Comparison of ENCODE assay signal across 9 cellular contexts in genomic region chr19:38559428-38560401, GRCh38. TPM values are rescaled to one million over a fixed set of nuclear protein-coding genes. Genes with fewer than 3 reads are reported as not detected.
DNase-seq lines count a peak whose midpoint lies in the region; ATAC-seq and TF ChIP-seq lines count a peak whose summit lies in the region.
"Had no signal": no experiment of that assay in that cellular context is flagged by ENCODE, and none has a peak within 500 bp of the region (broad histone marks: within the 10 kb centered on the region; RNA-seq: fewer than 3 reads in every experiment).

No MANE protein-coding gene starts in this region.

- ATAC-seq in GM18520 (IDR thresholded peaks at IDR 0.05; ENCODE audit: unreplicated experiment), result peak; percentile 61

- intact Hi-C loops in prostate gland (cut with DNase I), result no loop called here

- TF ChIP-seq CTCF in HFFc6 (IDR thresholded peaks at IDR 0.05), result no peak
- no peak for TF ChIP-seq CTCF in prostate gland (IDR thresholded peaks at IDR 0.05)

- H3K36me3 Mint-ChIP-seq in HFFc6 (ENCODE audit: low read depth), result no peaks in the 10 kb centered on the region

- 47% methylated on average over 13 of the region's 13 CpGs for WGBS in prostate gland

- no peaks in the 10 kb centered on the region for H3K9me3 Mint-ChIP-seq in HFFc6

- H3K9me3 ChIP-seq in prostate gland, result no peaks in the 10 kb centered on the region

- H3K4me1 Mint-ChIP-seq in HFFc6 (ENCODE audit: low read depth), result peaks cover 9% of the 10 kb centered on the region

- peak overlapping the region in 1 of 2 donors; percentile 45 for H3K27ac ChIP-seq in prostate gland

- H3K27ac Mint-ChIP-seq in HFFc6, result no peak overlapping the region

- H3K27me3 Mint-ChIP-seq in HFFc6 (ENCODE audit: insufficient read depth), result peaks cover 26% of the 10 kb centered on the region

- peak; percentile 11 for DNase-seq in HFFc6
- DNase-seq in RPMI7951 (ENCODE audit: low read depth), result peak; percentile 59
- DNase-seq in foreskin melanocyte, result peak; percentile 62
- no peak for DNase-seq in DMS153 (lab: John Stamatoyannopoulos, UW)
- no peak for DNase-seq in iPS-NIHi11 (ENCODE audit: low spot score)
- no peak for DNase-seq in NCI-H510A (lab: John Stamatoyannopoulos, UW)
- no peak for DNase-seq in prostate gland (ENCODE audit: low spot score)

- H3K27me3 ChIP-seq in prostate gland (replicated peaks; ENCODE audit: insufficient read depth), result no peaks in the 10 kb centered on the region

- H3K4me3 Mint-ChIP-seq in HFFc6, result no peak overlapping the region

- H3K36me3 ChIP-seq in prostate gland, result no peaks in the 10 kb centered on the region

- TF ChIP-seq POLR2A in prostate gland (IDR thresholded peaks at IDR 0.05), result no peak

- H3K4me1 ChIP-seq in prostate gland (replicated peaks), result no peaks in the 10 kb centered on the region

- no peak overlapping the region for H3K4me3 ChIP-seq in prostate gland

RNA-seq across cellular contexts. Expression of gene MAP4K1, which starts 58.0 kb away (rescaled TPM):
- under 1 TPM in 3 of 6 experiments, not detected in 3; 0.27 to 0.74 (median 0.28) TPM for total RNA-seq in HFFc6 (2021; fragmentation: NEBNext Ultra II Directional; extraction: Animal tissue kit (Norgen Biotek cat#: 25700))
- total RNA-seq in RPMI7951 (2014; rRNA removed; shearing (Covaris generic)), result 0.39 TPM in 1 of 2 replicates, not detected in the other
- 10 to 100 TPM in 1 of 2 donors, 1 to 10 TPM in 1; 1.6 to 14.1 TPM for total RNA-seq in prostate gland
- total RNA-seq: glomerular endothelial cell had no signal

RNA-seq across cellular contexts. Expression of gene EIF3K, which starts 59.3 kb away (rescaled TPM):
- total RNA-seq in HFFc6 (2021; fragmentation: NEBNext Ultra II Directional; extraction: Animal tissue kit (Norgen Biotek cat#: 25700)), result 100 to 1,000 TPM; 227 to 241 (median 238) TPM
- 689 and 728 TPM in 2 replicates for total RNA-seq in RPMI7951 (2014; rRNA removed; shearing (Covaris generic))
- 100 to 1,000 TPM; 368 to 618 TPM for total RNA-seq in prostate gland

Comparison
In these comparisons a context has a peak if more than half of its experiments do, and no peak if none do; other contexts are left out.
1. DNase-seq: peak in HFFc6 (single experiment), RPMI7951 (single experiment) and foreskin melanocyte (single experiment); none in DMS153 (single experiment), iPS-NIHi11 (single experiment), NCI-H510A (single experiment) and prostate gland (single experiment).